9 cellular contexts compared by ENCODE assay signal in the genomic region with DNA sequence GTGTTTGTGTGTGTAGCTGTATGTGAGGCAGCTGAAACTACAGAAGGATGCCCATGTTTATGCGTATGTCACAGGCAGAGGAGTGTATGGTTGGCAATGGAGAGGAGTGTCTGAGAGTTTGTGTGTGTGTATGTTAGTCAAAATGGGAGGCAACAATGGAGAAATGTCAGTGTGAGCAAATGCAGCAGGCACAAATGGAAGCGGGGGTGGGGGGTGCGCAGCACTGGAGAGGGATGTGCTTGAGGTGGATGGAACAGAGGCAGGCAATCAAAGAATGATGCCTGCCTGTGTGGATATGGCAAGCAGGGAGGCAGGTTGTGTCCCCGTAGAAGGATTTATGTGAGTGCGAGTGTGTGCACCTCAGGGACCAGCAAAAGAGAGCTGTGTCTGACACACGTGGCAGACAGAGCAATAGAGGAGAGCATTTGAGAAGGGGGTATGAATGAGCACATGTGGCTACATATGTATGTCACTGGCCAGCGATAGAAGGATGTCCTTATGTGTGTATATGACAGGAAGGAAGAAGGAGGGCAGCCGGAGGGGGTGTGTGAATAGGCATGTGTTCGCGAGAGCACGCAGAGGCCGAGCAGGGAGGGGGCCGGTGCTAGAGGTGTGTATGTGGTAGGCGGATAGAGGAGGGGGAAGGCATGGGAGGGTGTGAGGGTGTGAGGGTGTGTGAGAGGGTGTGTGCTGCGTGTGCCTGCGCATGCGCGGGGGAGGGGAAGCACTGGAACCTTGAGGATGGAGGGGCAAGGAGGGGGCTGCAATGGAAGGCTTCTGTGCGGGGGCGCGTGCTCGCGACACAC. TPM values are rescaled to one million over a fixed set of nuclear protein-coding genes. Genes with fewer than 3 reads are reported as not detected.
DNase-seq lines count a peak whose midpoint lies in the region; FAIRE-seq and TF ChIP-seq lines count a peak whose summit lies in the region.
"Had no signal": no experiment of that assay in that cellular context is flagged by ENCODE, and none has a peak within 500 bp of the region (broad histone marks: within the 10 kb centered on the region; RNA-seq: fewer than 3 reads in every experiment).

No MANE protein-coding gene starts in this region.

- H3K4me1 ChIP-seq in HAP-1: peaks cover 37% of the 10 kb centered on the region
- H3K4me1 ChIP-seq in PC-9 (replicated peaks; ENCODE audit: insufficient read depth): peaks cover 10% of the 10 kb centered on the region
- H3K4me1 ChIP-seq in ovary (ENCODE audit: insufficient read depth): no peaks in the 10 kb centered on the region

- H3K27ac Mint-ChIP-seq in type B pancreatic cell: peak overlapping the region; percentile 42

- no peaks in the 10 kb centered on the region for H3K9me2 ChIP-seq in PC-9 (ENCODE audit: insufficient read depth)

- no peaks in the 10 kb centered on the region for H3K27me3 ChIP-seq in HAP-1 (ENCODE audit: low read depth)
- H3K27me3 ChIP-seq in PC-9 (ENCODE audit: insufficient read depth, low read depth): no peaks in the 10 kb centered on the region
- no peaks in the 10 kb centered on the region for H3K27me3 ChIP-seq in ovary

- H3K4me2 ChIP-seq in PC-9: peak overlapping the region; percentile 89

- H3K27me3 Mint-ChIP-seq in type B pancreatic cell: no peaks in the 10 kb centered on the region

- intact Hi-C loops in PC-9 (cut with micrococcal nuclease; ENCODE audit: unreplicated experiment): no loop called here
- intact Hi-C loops in ovary (cut with DNase I): loop anchor here in 1 of 4 donors (10.0 kb wide), 1 partner anchor 59 kb away; no protein-coding TSS in a partner anchor

- peaks cover 18% of the 10 kb centered on the region for H3K4me1 Mint-ChIP-seq in type B pancreatic cell (ENCODE audit: unreplicated experiment)

- no peaks in the 10 kb centered on the region for H3F3A ChIP-seq in PC-9 (ENCODE audit: insufficient read depth, low read depth)

- H3K9me3 Mint-ChIP-seq in type B pancreatic cell: no peaks in the 10 kb centered on the region

- no peak for TF ChIP-seq CTCF in PC-9 (conservative IDR thresholded peaks at IDR 0.05)
- TF ChIP-seq CTCF in ovary (IDR thresholded peaks at IDR 0.05): no peak
- no peak for TF ChIP-seq CTCF in type B pancreatic cell (conservative IDR thresholded peaks at IDR 0.05)
- no peak for TF ChIP-seq CTCF in D721Med (IDR thresholded peaks at IDR 0.05; ENCODE audit: insufficient read depth, missing control alignments)

- H3K4me3 ChIP-seq in HAP-1 (peak overlapping the region; percentile 68), PC-9 (no peak overlapping the region), ovary (peak overlapping the region; percentile 70)

- no peak for FAIRE-seq in D721Med (lab: Jason Lieb, UNC)

- in situ Hi-C loops in HAP-1 (cut with MboI; ENCODE audit: low sequenced_read_pairs): no loop called here

- no peaks in the 10 kb centered on the region for H4K20me1 ChIP-seq in PC-9 (ENCODE audit: insufficient read depth)

- DNase-seq in DMS114 treated with DMSO at 0.1 percent for 48 hours (lab: John Stamatoyannopoulos, UW; ENCODE audit: unreplicated experiment) (peak; percentile 1), HAP-1 (ENCODE audit: low spot score in 2 of 2) (peak; percentile 59 to 82), PC-9 (no peak), globus pallidus (ENCODE audit: low spot score) (peak; percentile 20), ovary (peak; percentile 34 to 59 (median 50)), type B pancreatic cell (ENCODE audit: extremely low spot score, unreplicated experiment) (peak; percentile 66), D721Med (ENCODE audit: insufficient read length, low spot score) (no peak)
- peak; percentile 33 for DNase-seq in activated T-helper 9 cell treated with anti-CD3 and anti-CD28 coated beads, Interleukin-2, amount 50 U/mL, for 16 hours (ENCODE audit: low read depth)

- no peaks in the 10 kb centered on the region for H3K79me2 ChIP-seq in PC-9 (ENCODE audit: low read depth)

- no peak for TF ChIP-seq POLR2A in ovary (IDR thresholded peaks at IDR 0.05)

- TF ChIP-seq EP300 in ovary (IDR thresholded peaks at IDR 0.05): no peak

- H2AFZ ChIP-seq in PC-9: no peak overlapping the region

- 41 to 44% (median 42%) methylated on average over 23 of the region's 23 CpGs for WGBS in ovary, 3 donors

- POLR2A ChIA-PET in PC-9 (lab: Charles Lee; ENCODE audit: unreplicated experiment): no interaction called here

- peak overlapping the region; percentile 85 for H3K4me3 Mint-ChIP-seq in type B pancreatic cell

- CTCF ChIA-PET in PC-9 (lab: Charles Lee): no interaction called here

- no peaks in the 10 kb centered on the region for H3K9me3 ChIP-seq in HAP-1
- H3K9me3 ChIP-seq in PC-9 (ENCODE audit: insufficient read depth, low read depth): no peaks in the 10 kb centered on the region
- no peaks in the 10 kb centered on the region for H3K9me3 ChIP-seq in ovary

- H3K36me3 ChIP-seq in HAP-1 (replicated peaks) (peaks cover 25% of the 10 kb centered on the region), PC-9 (ENCODE audit: low read depth) (no peaks in the 10 kb centered on the region), ovary (no peaks in the 10 kb centered on the region)

- BruUV-seq in PC-9 (replicated peaks; lab: Mats Ljungman, UMichigan): no TSS peak

- no peak overlapping the region for H3K27ac ChIP-seq in PC-9
- H3K27ac ChIP-seq in ovary: no peak overlapping the region
- H3K27ac ChIP-seq: KMS-11 had no signal

- H3K36me3 Mint-ChIP-seq in type B pancreatic cell: peaks cover 21% of the 10 kb centered on the region

RNA-seq across cellular contexts. Expression of a gene that starts 1.1 kb away (rescaled TPM):
- 22.7 and 27.7 TPM in 2 replicates for total RNA-seq in PC-9 (2021)
- total RNA-seq in ovary: 10 to 100 TPM; 17.2 to 63.9 (median 51.1) TPM
- 10 to 100 TPM; 23.3 to 68.0 TPM for polyA plus RNA-seq in ovary
- 47.5 and 50.6 TPM in 2 replicates for total RNA-seq in type B pancreatic cell (ENCODE audit: low replicate concordance)

Comparison
In these comparisons a context has a peak if more than half of its experiments do, and no peak if none do; other contexts are left out.
1. DNase-seq: peak in DMS114 treated with DMSO at 0.1 percent for 48 hours (single experiment), HAP-1 (2 of 2), activated T-helper 9 cell treated with anti-CD3 and anti-CD28 coated beads, Interleukin-2, amount 50 U/mL, for 16 hours (single experiment), globus pallidus (single experiment), ovary (5 of 5) and type B pancreatic cell (single experiment); none in PC-9 (0 of 2) and D721Med (single experiment).